ENCODE assay signal across 1 cellular context in genomic region chr9:134057751-134058701, GRCh38.
TF ChIP-seq lines count a peak whose summit lies in the region.

No MANE protein-coding gene starts in this region.

TF ChIP-seq in IMR-90, 13 proteins besides CTCF, POLR2A, EP300 and RAD21:
- TF ChIP-seq USF2 (IDR thresholded peaks at IDR 0.05; ENCODE audit: low read depth, low read length) (no peak), MAFK (IDR thresholded peaks at IDR 0.05; ENCODE audit: low read depth, low read length) (no peak), NFE2L2 (IDR thresholded peaks at IDR 0.05; ENCODE audit: low read depth, low read length) (no peak), MXI1 (IDR thresholded peaks at IDR 0.05; ENCODE audit: borderline replicate concordance, low read depth, low read length) (no peak), CEBPB (IDR thresholded peaks at IDR 0.05; ENCODE audit: low read depth, low read length) (no peak), RCOR1 (IDR thresholded peaks at IDR 0.05; ENCODE audit: insufficient replicate concordance, low read length) (no peak), BHLHE40 (IDR thresholded peaks at IDR 0.05; ENCODE audit: low read depth, low read length) (no peak)
